ENCODE assay signal across 19 cellular contexts in the genomic region with DNA sequence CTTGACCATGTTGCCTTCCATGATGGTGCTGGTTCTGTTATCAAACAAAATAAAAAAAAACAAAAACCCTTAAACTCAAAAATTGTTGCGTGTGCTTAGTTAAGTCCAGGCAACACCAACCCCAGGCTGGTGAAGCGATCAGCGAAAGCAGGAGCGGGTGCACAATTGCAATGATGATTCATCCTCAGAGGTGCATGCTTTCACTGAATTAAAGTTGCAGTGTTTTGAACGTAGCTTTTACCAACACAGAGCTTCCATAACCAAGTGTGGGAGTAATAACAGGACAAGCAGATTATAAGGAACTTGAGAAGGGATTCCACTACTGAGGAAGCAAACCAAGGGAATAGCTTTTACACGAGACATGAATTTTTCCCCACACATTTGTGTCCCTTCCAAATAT. TPM values are rescaled to one million over a fixed set of nuclear protein-coding genes. Genes with fewer than 3 reads are reported as not detected.
DNase-seq lines count a peak whose midpoint lies in the region; ATAC-seq, FAIRE-seq and TF ChIP-seq lines count a peak whose summit lies in the region.
"Had no signal": no experiment of that assay in that cellular context is flagged by ENCODE, and none has a peak within 500 bp of the region (broad histone marks: within the 10 kb centered on the region; RNA-seq: fewer than 3 reads in every experiment).

No MANE protein-coding gene starts in this region.

- no peak overlapping the region for H4K5ac ChIP-seq in H1 (ENCODE audit: insufficient read length, low read depth, low read length)

- no peak overlapping the region for H2BK120ac ChIP-seq in H1 (replicated peaks; ENCODE audit: low read depth, low read length)

- no peak overlapping the region for H3K23ac ChIP-seq in H1 (ENCODE audit: insufficient read length)

- TF ChIP-seq EP300 in H1 (IDR thresholded peaks at IDR 0.05; ENCODE audit: borderline replicate concordance in 1 of 2, low read depth in 2 of 2, low read length in 2 of 2), result no peak

- no peaks in the 10 kb centered on the region; the same call in 1 of the 2 replicates for H3K23me2 ChIP-seq in H1 (ENCODE audit: low read depth, low read length)

- no peak overlapping the region for H2BK12ac ChIP-seq in H1 (ENCODE audit: low read depth, low read length)

- no peak overlapping the region for H4K91ac ChIP-seq in H1 (replicated peaks; ENCODE audit: insufficient read length, low read length)

- no peak overlapping the region for H3K4me3 ChIP-seq in HEK293 (ENCODE audit: low read depth, low read length)
- H3K4me3 ChIP-seq in H1 (ENCODE audit: extremely low read depth in 1 of 4, insufficient read depth in 2 of 4, low read depth in 3 of 4, low read length in 4 of 4), result no peak overlapping the region
- H3K4me3 ChIP-seq in Peyer's patch, result no peak overlapping the region
- H3K4me3 ChIP-seq: PC-9 had no signal

- no peaks in the 10 kb centered on the region for H3K79me2 ChIP-seq in H1 (ENCODE audit: control insufficient read depth in 1 of 2, insufficient read depth in 2 of 2, low read length in 2 of 2)

- no peak for TF ChIP-seq RAD21 in H1 (IDR thresholded peaks at IDR 0.05 in 1 of 2, conservative IDR thresholded peaks at IDR 0.05 in 1 of 2; ENCODE audit: low read depth in 2 of 2, low read length in 2 of 2)

- H2AK5ac ChIP-seq in H1 (ENCODE audit: low read depth, low read length), result no peak overlapping the region

- no peak overlapping the region for H3K18ac ChIP-seq in H1 (ENCODE audit: extremely low read depth, low read length)

- no peak overlapping the region for H3K14ac ChIP-seq in H1 (ENCODE audit: insufficient read length)

- no peak overlapping the region for H2BK5ac ChIP-seq in H1 (ENCODE audit: low read depth, low read length)

- H3K36me3 ChIP-seq in HEK293 (ENCODE audit: control insufficient read depth in 2 of 2, insufficient read depth in 1 of 2, low read length in 2 of 2), result no peaks in the 10 kb centered on the region
- no peaks in the 10 kb centered on the region for H3K36me3 ChIP-seq in H1 (ENCODE audit: control insufficient read depth in 2 of 4, insufficient read depth in 4 of 4, low read length in 3 of 4)
- no peaks in the 10 kb centered on the region for H3K36me3 ChIP-seq in Peyer's patch

- WGBS in H1 (ENCODE audit: extremely low coverage in 1 of 2, insufficient coverage in 1 of 2, insufficient read length in 1 of 2, insufficient replicate concordance in 2 of 2, low coverage in 1 of 2, low lambda C conversion rate in 2 of 2, missing lambda C conversion rate in 1 of 2), 2 experiments, result 92% methylated on average over 6 of the region's 6 CpGs; no CpG with 5 or more reads in 1 of the 2 experiments

- H3K56ac ChIP-seq in H1 (replicated peaks; ENCODE audit: insufficient read length, low read depth, low read length), result no peak overlapping the region

- POLR2A ChIA-PET in HEK293 (lab: Yijun Ruan, JAX), result no interaction called here
- POLR2A ChIA-PET in H1 (lab: Charles Lee; ENCODE audit: partially characterized antibody), result no interaction called here

- FAIRE-seq in H1 (lab: Jason Lieb, UNC), result no peak

- H3K79me1 ChIP-seq in H1 (ENCODE audit: low read depth, low read length), result no peaks in the 10 kb centered on the region

- no peak overlapping the region for H2BK15ac ChIP-seq in H1 (ENCODE audit: low read length)

- no peaks in the 10 kb centered on the region for H4K20me1 ChIP-seq in H1 (replicated peaks in 1 of 2; ENCODE audit: control insufficient read depth in 1 of 2, insufficient read depth in 2 of 2, low read length in 2 of 2)

- CTCF ChIA-PET in HEK293 (lab: Yijun Ruan, JAX), result interaction anchor here (0.6 kb wide), 1 partner anchor 109 kb away, joined by 4 read pairs; no protein-coding TSS in a partner anchor
- CTCF ChIA-PET in H1 (lab: Charles Lee; ENCODE audit: partially characterized antibody), result interaction anchor here (0.6 to 1.7 kb wide), 4 partner anchors 14 to 243 kb away, joined by 3 read pairs; no protein-coding TSS in a partner anchor

- H3K27me3 ChIP-seq in H1 (replicated peaks in 1 of 4; ENCODE audit: control insufficient read depth in 3 of 4, extremely low read depth in 1 of 4, insufficient read depth in 3 of 4, low read length in 3 of 4), result no peaks in the 10 kb centered on the region
- no peaks in the 10 kb centered on the region for H3K27me3 ChIP-seq in Peyer's patch

- no peak overlapping the region for H3K9ac ChIP-seq in H1 (replicated peaks in 1 of 4; ENCODE audit: extremely low read depth in 1 of 4, low read depth in 3 of 4, low read length in 3 of 4)

- H3K4me2 ChIP-seq in H1 (ENCODE audit: insufficient read depth in 1 of 2, low read depth in 2 of 2, low read length in 2 of 2), result no peak overlapping the region
- H3K4me2 ChIP-seq: PC-9 had no signal

- no peak for TF ChIP-seq CTCF in HEK293 (tag by site-specific recombination; IDR thresholded peaks at IDR 0.05)
- no peak for TF ChIP-seq CTCF in H1 (IDR thresholded peaks at IDR 0.05; ENCODE audit: control extremely low read depth in 1 of 3, insufficient read depth in 1 of 3, low read depth in 1 of 3, low read length in 3 of 3)
- no peak for TF ChIP-seq CTCF in Peyer's patch (IDR thresholded peaks at IDR 0.05)

- ATAC-seq in HG02642 (IDR thresholded peaks at IDR 0.05; ENCODE audit: poor library complexity, unreplicated experiment), result no peak
- ATAC-seq: T-cell had no signal

- H3K27ac ChIP-seq in HEK293 (ENCODE audit: extremely low read depth, low read depth, low read length) (no peak overlapping the region), H1 (ENCODE audit: low read depth, low read length) (no peak overlapping the region), Peyer's patch (no peak overlapping the region)
- H3K27ac ChIP-seq: PC-9 had no signal

- no peak overlapping the region for H3K4ac ChIP-seq in H1 (replicated peaks; ENCODE audit: insufficient read length, low read depth, low read length)

- no peaks in the 10 kb centered on the region for H3K4me1 ChIP-seq in HEK293 (ENCODE audit: control insufficient read depth, insufficient read depth, low read length)
- peaks cover 0 to 3% (median 0%) of the 10 kb centered on the region in 4 experiments; a peak in 1 of 7 replicates for H3K4me1 ChIP-seq in H1 (replicated peaks in 1 of 4; ENCODE audit: control insufficient read depth in 3 of 4, insufficient read depth in 4 of 4, low read length in 3 of 4)
- H3K4me1 ChIP-seq in Peyer's patch, result peaks cover 0 to 6% (median 0%) of the 10 kb centered on the region in 4 donors

- peak overlapping the region; percentile 40; the same call in 1 of the 2 replicates for H2AFZ ChIP-seq in H1 (ENCODE audit: low read length)
- H2AFZ ChIP-seq: PC-9 had no signal

- H3K9me3 ChIP-seq in HEK293 (ENCODE audit: control insufficient read depth, insufficient read depth, low read depth, low read length), result no peaks in the 10 kb centered on the region
- H3K9me3 ChIP-seq in H1 (ENCODE audit: insufficient read depth in 2 of 2, low read depth in 1 of 2, low read length in 1 of 2), result no peaks in the 10 kb centered on the region
- no peaks in the 10 kb centered on the region for H3K9me3 ChIP-seq in Peyer's patch
- H3K9me3 ChIP-seq: Caco-2 had no signal

- no peak overlapping the region for H2BK20ac ChIP-seq in H1 (ENCODE audit: low read length)

- no peak overlapping the region for H4K8ac ChIP-seq in H1 (ENCODE audit: extremely low read depth, insufficient read depth, low read length)

- DNase-seq in NCI-H82 treated with DMSO at 0.1 percent for 48 hours (lab: John Stamatoyannopoulos, UW; ENCODE audit: unreplicated experiment), result peak; percentile 5
- no peak for DNase-seq in H1 (ENCODE audit: low read depth in 1 of 2, low spot score in 2 of 2)
- peak; percentile 28 for DNase-seq in renal cortical epithelial cell (ENCODE audit: low read depth)
- DNase-seq in NCI-H2196 (lab: John Stamatoyannopoulos, UW; ENCODE audit: unreplicated experiment), result no peak
- no peak for DNase-seq in NCI-H2107 treated with DMSO at 0.1 percent for 48 hours (lab: John Stamatoyannopoulos, UW; ENCODE audit: unreplicated experiment)
- DNase-seq in Peyer's patch, result no peak
- DNase-seq: Caco-2; CD4-positive, CD25-positive, alpha-beta regulatory T cell; DMS153; Karpas-422; NCI-H146; NCI-H2081; NCI-H2227 treated with DMSO at 0.1 percent for 48 hours; NCI-H524; NK-92 treated with Interleukin-12 subunit alpha and Interleukin-12 subunit beta, amount 100 ng/mL, for 24 hours; PC-9; T-cell had no signal

- TF ChIP-seq POLR2A in H1 (IDR thresholded peaks at IDR 0.05; ENCODE audit: control extremely low read depth in 1 of 2, low read depth in 2 of 2, low read length in 2 of 2) (no peak), Peyer's patch (IDR thresholded peaks at IDR 0.05) (no peak)

TF ChIP-seq in HEK293, 187 proteins besides CTCF, POLR2A, EP300 and RAD21 (continues in another document):
- TF ChIP-seq ZNF629 (tag by site-specific recombination; IDR thresholded peaks at IDR 0.05), result no peak
- TF ChIP-seq ZBTB17 (tag by site-specific recombination; IDR thresholded peaks at IDR 0.05), result peak; percentile 68
- TF ChIP-seq ZNF302 (tag by site-specific recombination; IDR thresholded peaks at IDR 0.05; ENCODE audit: low read depth), result no peak

TF ChIP-seq in H1, 55 proteins besides CTCF, POLR2A, EP300 and RAD21 (continues in another document):
- TF ChIP-seq GABPA (IDR thresholded peaks at IDR 0.05; ENCODE audit: borderline replicate concordance, insufficient read depth, low read length), result no peak
- TF ChIP-seq CEBPB (IDR thresholded peaks at IDR 0.05; ENCODE audit: low read depth, low read length), result no peak
- TF ChIP-seq CBX8 (IDR thresholded peaks at IDR 0.05; ENCODE audit: borderline replicate concordance, low read depth, low read length), result no peak
- no peak for TF ChIP-seq SIX5 (IDR thresholded peaks at IDR 0.05; ENCODE audit: low read depth, low read length)
- no peak for TF ChIP-seq PHF8 (conservative IDR thresholded peaks at IDR 0.05; ENCODE audit: low read depth, low read length)
- TF ChIP-seq TAF1 (IDR thresholded peaks at IDR 0.05; ENCODE audit: low read depth, low read length), result no peak
- TF ChIP-seq CHD2 (IDR thresholded peaks at IDR 0.05; ENCODE audit: low read length), result no peak
- TF ChIP-seq JUND (IDR thresholded peaks at IDR 0.05; ENCODE audit: low read length), result no peak
- TF ChIP-seq MAX (IDR thresholded peaks at IDR 0.05), result no peak

RNA-seq across cellular contexts. Expression of gene RAPH1, which starts 39.7 kb away (rescaled TPM):
- 27.4 and 28.3 TPM in 2 replicates for total RNA-seq in H1 (2021; fragmentation: NEBNext Ultra II Directional; extraction: Animal tissue kit (Norgen Biotek cat#: 25700))
- polyA plus RNA-seq in H1 (2011; rRNA removed), result 3.5 and 3.8 TPM in 2 replicates
- 3.3 TPM for polyA plus RNA-seq in H1 (2011; cell fraction: cytosol; rRNA removed)
- polyA plus RNA-seq in H1 (2011; cell fraction: nucleus; rRNA removed), result 4.8 TPM
- polyA plus RNA-seq in H1 (2012, experiment 1 of 2), result 4.9 to 9.0 TPM (median 7.0 TPM) in 4 replicates
- polyA plus RNA-seq in H1 (2012, experiment 2 of 2), result 1.2 TPM
- 7.7 TPM for polyA plus RNA-seq in H1 (2013, experiment 1 of 2)
- 7.4 TPM for polyA plus RNA-seq in H1 (2013, experiment 2 of 2)
- 16.2 and 20.9 TPM in 2 replicates for polyA minus RNA-seq in H1 (2011; rRNA and poly(A)+ RNA removed)
- 13.5 TPM for polyA minus RNA-seq in H1 (2011; cell fraction: cytosol; rRNA and poly(A)+ RNA removed)
- polyA minus RNA-seq in H1 (2011; cell fraction: nucleus; rRNA and poly(A)+ RNA removed), result 13.7 TPM
- total RNA-seq in renal cortical epithelial cell (20.7 and 43.3 TPM in 2 replicates), Peyer's patch (100 to 1,000 TPM in 1 of 4 donors, 10 to 100 TPM in 3; 31.4 to 103 (median 45.9) TPM)

Comparison
In these comparisons a context has a peak if more than half of its experiments do, and no peak if none do; other contexts are left out.
1. DNase-seq: peak in NCI-H82 treated with DMSO at 0.1 percent for 48 hours (single experiment) and renal cortical epithelial cell (single experiment); none in H1 (0 of 2), NCI-H2196 (single experiment), NCI-H2107 treated with DMSO at 0.1 percent for 48 hours (single experiment) and Peyer's patch (0 of 3).